In the genomic region with DNA sequence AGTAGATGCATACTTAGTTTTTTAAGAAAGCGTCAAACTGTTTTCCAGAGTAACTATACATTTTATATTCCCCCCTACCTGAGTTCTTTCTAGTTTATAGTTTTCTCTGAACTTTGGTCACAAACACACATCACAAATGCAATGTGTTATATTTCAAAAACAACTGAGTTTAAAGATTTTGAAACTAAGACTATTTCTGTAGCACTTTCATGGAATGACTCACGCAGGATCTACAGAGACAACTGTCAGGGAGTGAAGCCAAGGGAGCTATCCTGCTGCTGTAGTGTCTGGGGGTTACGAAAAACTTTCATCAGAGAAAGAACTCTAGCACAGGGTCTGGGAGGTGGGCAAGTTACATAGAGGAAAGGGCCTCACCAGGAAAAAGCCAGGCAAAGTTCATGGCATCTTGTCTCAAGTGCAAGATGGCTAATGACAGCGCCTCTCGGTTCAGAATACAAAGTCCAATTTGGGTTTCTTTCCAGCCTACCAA, we compare ENCODE assay signal across 19 cellular contexts.
A peak's percentile ranks its signal among the peaks of the same experiment; 100 is the strongest.
DNase-seq lines count a peak whose midpoint lies in the region; ATAC-seq, FAIRE-seq and TF ChIP-seq lines count a peak whose summit lies in the region.
"Had no signal": no experiment of that assay in that cellular context is flagged by ENCODE, and none has a peak within 500 bp of the region (broad histone marks: within the 10 kb centered on the region; RNA-seq: fewer than 3 reads in every experiment).

No MANE protein-coding gene starts in this region.

- H3K36me3 ChIP-seq in CD4-positive, alpha-beta memory T cell (ENCODE audit: insufficient read depth, low read length) = peaks cover 53% of the 10 kb centered on the region
- H3K36me3 ChIP-seq in mesenchymal stem cell (ENCODE audit: control insufficient read depth in 1 of 2, insufficient read depth in 2 of 2, low read depth in 1 of 2, low read length in 2 of 2) (peaks cover 19 to 26% of the 10 kb centered on the region in 2 experiments), esophagus squamous epithelium (peaks cover 0 to 38% (median 0%) of the 10 kb centered on the region in 3 donors)
- H3K36me3 ChIP-seq: brain microvascular endothelial cell had no signal

- no peak for ATAC-seq in A549
- no peak for ATAC-seq in HG03196 (IDR thresholded peaks at IDR 0.05; ENCODE audit: unreplicated experiment)
- ATAC-seq: GM23338, left lung had no signal

- H3K4me1 Mint-ChIP-seq in CD4-positive, alpha-beta memory T cell = peaks cover 2 to 34% (median 15%) of the 10 kb centered on the region in 4 donors
- H3K4me1 Mint-ChIP-seq in activated naive CD8-positive, alpha-beta T cell treated with anti-CD3 and anti-CD28 coated beads for 36 hours = peaks cover 31% of the 10 kb centered on the region
- H3K4me1 Mint-ChIP-seq: neural crest cell had no signal

- no peak overlapping the region for H4K91ac ChIP-seq in mesenchymal stem cell (ENCODE audit: low read length)

- H3K23ac ChIP-seq in mesenchymal stem cell (ENCODE audit: low read length in 2 of 2) = no peak overlapping the region

- no peak overlapping the region for H2BK12ac ChIP-seq in mesenchymal stem cell (ENCODE audit: low read length in 2 of 2)

- H3K27ac ChIP-seq in A549 = no peak overlapping the region
- H3K27ac ChIP-seq in CD4-positive, alpha-beta memory T cell (ENCODE audit: low read depth, low read length) = no peak overlapping the region
- H3K27ac ChIP-seq in mesenchymal stem cell (ENCODE audit: low read length, poor library complexity, severe bottlenecking) = no peak overlapping the region
- peak overlapping the region in 1 of 4 donors; percentile 33 for H3K27ac ChIP-seq in esophagus squamous epithelium
- H3K27ac ChIP-seq: brain microvascular endothelial cell, dorsolateral prefrontal cortex, left lung, suprapubic skin had no signal

- no peak for TF ChIP-seq EP300 in A549 (IDR thresholded peaks at IDR 0.05)

- TF ChIP-seq RAD21 in A549 (conservative IDR thresholded peaks at IDR 0.05 in 1 of 2, IDR thresholded peaks at IDR 0.05 in 1 of 2) = no peak

- H3K27me3 ChIP-seq in CD4-positive, alpha-beta memory T cell (ENCODE audit: insufficient read depth, low read length) = no peaks in the 10 kb centered on the region
- H3K27me3 ChIP-seq in mesenchymal stem cell (ENCODE audit: control insufficient read depth in 1 of 2, insufficient read depth in 1 of 2, low read length in 2 of 2) = no peaks in the 10 kb centered on the region
- H3K27me3 ChIP-seq in esophagus squamous epithelium = no peaks in the 10 kb centered on the region
- H3K27me3 ChIP-seq: brain microvascular endothelial cell, dorsolateral prefrontal cortex, left lung, suprapubic skin had no signal

- peaks cover 44 to 76% of the 10 kb centered on the region in 2 donors for H3K36me3 Mint-ChIP-seq in CD4-positive, alpha-beta memory T cell
- H3K36me3 Mint-ChIP-seq in activated naive CD8-positive, alpha-beta T cell treated with anti-CD3 and anti-CD28 coated beads for 36 hours = peaks cover 37% of the 10 kb centered on the region

- H3K14ac ChIP-seq in mesenchymal stem cell (ENCODE audit: low read length in 2 of 2) = no peak overlapping the region

- peaks cover 28% of the 10 kb centered on the region for H3K4me1 ChIP-seq in A549
- peaks cover 6% of the 10 kb centered on the region for H3K4me1 ChIP-seq in CD4-positive, alpha-beta memory T cell (ENCODE audit: insufficient read depth, low read length)
- H3K4me1 ChIP-seq in mesenchymal stem cell (ENCODE audit: control insufficient read depth, insufficient read depth, low read depth, low read length) = peaks cover 15% of the 10 kb centered on the region
- H3K4me1 ChIP-seq in esophagus squamous epithelium = peaks cover 4 to 60% (median 12%) of the 10 kb centered on the region in 3 donors

- DNase-seq in A549 (ENCODE audit: low read depth in 1 of 2, low spot score in 1 of 2) = no peak
- no peak for DNase-seq in CD4-positive, alpha-beta memory T cell
- no peak for DNase-seq in activated naive CD8-positive, alpha-beta T cell treated with anti-CD3 and anti-CD28 coated beads for 36 hours
- DNase-seq in mesenchymal stem cell = peak; percentile 27
- DNase-seq in erythroblast (lab: John Stamatoyannopoulos, UW) = no peak
- DNase-seq in esophagus squamous epithelium (lab: John Stamatoyannopoulos, UW) = no peak
- DNase-seq: activated CD4-positive, alpha-beta T cell treated with anti-CD3 and anti-CD28 coated beads for 1 hour; brain microvascular endothelial cell; DMS79; dorsolateral prefrontal cortex; left lung; NCI-H2227 treated with DMSO at 0.1 percent for 48 hours; NK-92 treated with Interleukin-12 subunit alpha and Interleukin-12 subunit beta, amount 100 ng/mL, for 24 hours; stimulated activated CD4-positive, alpha-beta T cell treated with anti-CD3 and anti-CD28 coated beads, Interleukin-1b, Interleukin-23, amount 100 ng/mL, for 48 hours had no signal

- FAIRE-seq in A549 (lab: Jason Lieb, UNC) = no peak

- H3K18ac ChIP-seq in mesenchymal stem cell (ENCODE audit: low read depth in 1 of 2, low read length in 2 of 2) = no peak overlapping the region

- H3K4me3 Mint-ChIP-seq in CD4-positive, alpha-beta memory T cell = no peak overlapping the region
- H3K4me3 Mint-ChIP-seq in activated naive CD8-positive, alpha-beta T cell treated with anti-CD3 and anti-CD28 coated beads for 36 hours = no peak overlapping the region
- H3K4me3 Mint-ChIP-seq: B cell, GM23338, neural crest cell had no signal

- no peaks in the 10 kb centered on the region for H3K9me3 Mint-ChIP-seq in CD4-positive, alpha-beta memory T cell
- no peaks in the 10 kb centered on the region for H3K9me3 Mint-ChIP-seq in activated naive CD8-positive, alpha-beta T cell treated with anti-CD3 and anti-CD28 coated beads for 36 hours
- H3K9me3 Mint-ChIP-seq: GM23338, neural crest cell had no signal

- H3K4me2 ChIP-seq in A549 = peak overlapping the region; percentile 22; the same call in 2 of the 3 replicates
- H3K4me2 ChIP-seq in mesenchymal stem cell (ENCODE audit: low read length, poor library complexity, severe bottlenecking) = no peak overlapping the region
- H3K4me2 ChIP-seq: GM23338 had no signal

- H2AFZ ChIP-seq in mesenchymal stem cell (ENCODE audit: low read depth, low read length) = no peak overlapping the region
- H2AFZ ChIP-seq: GM23338 had no signal

- H2BK120ac ChIP-seq in mesenchymal stem cell (ENCODE audit: low read depth, low read length) = no peak overlapping the region

- no peak overlapping the region for H4K8ac ChIP-seq in mesenchymal stem cell (ENCODE audit: low read length)

- no peak overlapping the region for H2AK5ac ChIP-seq in mesenchymal stem cell (ENCODE audit: low read length, severe bottlenecking)

- no peak overlapping the region for H3K4ac ChIP-seq in mesenchymal stem cell (ENCODE audit: low read depth in 1 of 2, low read length in 2 of 2)

- no peaks in the 10 kb centered on the region for H3K9me3 ChIP-seq in A549
- no peaks in the 10 kb centered on the region for H3K9me3 ChIP-seq in CD4-positive, alpha-beta memory T cell (ENCODE audit: control insufficient read depth in 1 of 2, low read length in 2 of 2)
- no peaks in the 10 kb centered on the region for H3K9me3 ChIP-seq in mesenchymal stem cell (ENCODE audit: control insufficient read depth, low read length)
- no peaks in the 10 kb centered on the region for H3K9me3 ChIP-seq in esophagus squamous epithelium
- H3K9me3 ChIP-seq: left lung, suprapubic skin had no signal

- TF ChIP-seq CTCF in A549 (IDR thresholded peaks at IDR 0.05) (no peak), esophagus squamous epithelium (IDR thresholded peaks at IDR 0.05) (no peak)

- peaks cover 31% of the 10 kb centered on the region for H3K79me1 ChIP-seq in mesenchymal stem cell (replicated peaks; ENCODE audit: low read length, poor library complexity, severe bottlenecking)

- no peak overlapping the region for H3K9ac ChIP-seq in mesenchymal stem cell (ENCODE audit: low read length)

- TF ChIP-seq POLR2A in A549 (IDR thresholded peaks at IDR 0.05; ENCODE audit: low read length) (no peak), erythroblast (IDR thresholded peaks at IDR 0.05; ENCODE audit: low read length) (no peak), esophagus squamous epithelium (IDR thresholded peaks at IDR 0.05) (no peak)

- H2BK15ac ChIP-seq in mesenchymal stem cell (ENCODE audit: low read depth, poor library complexity, severe bottlenecking) = no peak overlapping the region

- no peak overlapping the region for H2BK5ac ChIP-seq in mesenchymal stem cell (ENCODE audit: low read depth, low read length, poor library complexity, severe bottlenecking)

- no peaks in the 10 kb centered on the region for H3K27me3 Mint-ChIP-seq in CD4-positive, alpha-beta memory T cell
- no peaks in the 10 kb centered on the region for H3K27me3 Mint-ChIP-seq in activated naive CD8-positive, alpha-beta T cell treated with anti-CD3 and anti-CD28 coated beads for 36 hours
- H3K27me3 Mint-ChIP-seq: B cell had no signal

- H3K27ac Mint-ChIP-seq in CD4-positive, alpha-beta memory T cell = peak overlapping the region; percentile 13 to 85 (median 72)
- H3K27ac Mint-ChIP-seq in activated naive CD8-positive, alpha-beta T cell treated with anti-CD3 and anti-CD28 coated beads for 36 hours = peak overlapping the region; percentile 39
- H3K27ac Mint-ChIP-seq: B cell, GM23338 had no signal

- 86% methylated on average over 5 of the region's 5 CpGs for WGBS in A549 (ENCODE audit: missing lambda C conversion rate)
- WGBS in mesenchymal stem cell = 96% methylated on average over 4 of the region's 5 CpGs
- WGBS in esophagus squamous epithelium, 2 donors = 69 to 81% methylated on average over 5 of the region's 5 CpGs

- intact Hi-C loops in CD4-positive, alpha-beta memory T cell (cut with micrococcal nuclease) = no loop called here
- intact Hi-C loops in esophagus squamous epithelium (cut with DNase I) = no loop called here

- H3K4me3 ChIP-seq in A549 (no peak overlapping the region), mesenchymal stem cell (ENCODE audit: insufficient read depth in 1 of 2, low read depth in 1 of 2, low read length in 2 of 2) (no peak overlapping the region), esophagus squamous epithelium (no peak overlapping the region)
- H3K4me3 ChIP-seq in CD4-positive, alpha-beta memory T cell (ENCODE audit: low read length in 2 of 2) = no peak overlapping the region
- H3K4me3 ChIP-seq: dorsolateral prefrontal cortex, GM23338, left lung, suprapubic skin had no signal

- CTCF ChIA-PET in A549 (lab: Yijun Ruan, JAX) = interaction anchor here (1.0 kb wide), 1 partner anchor 22 kb away, joined by 3 read pairs; no protein-coding TSS in a partner anchor
- CTCF ChIA-PET in CD4-positive, alpha-beta memory T cell (lab: Charles Lee; ENCODE audit: partially characterized antibody) = interaction anchor here (0.7 kb wide), 1 partner anchor 32 kb away, joined by 3 read pairs; no protein-coding TSS in a partner anchor

- POLR2A ChIA-PET in A549 (lab: Yijun Ruan, JAX) = no interaction called here
- POLR2A ChIA-PET in CD4-positive, alpha-beta memory T cell (lab: Charles Lee; ENCODE audit: partially characterized antibody) = interaction anchor here (1.6 kb wide), 1 partner anchor 33 kb away, joined by 6 read pairs; no protein-coding TSS in a partner anchor

TF ChIP-seq in A549, 52 proteins besides CTCF, POLR2A, EP300 and RAD21 (continues in another document):
- TF ChIP-seq FOXS1 (CRISPR knock-in tag; IDR thresholded peaks at IDR 0.05) (no peak), NFE2L2 (conservative IDR thresholded peaks at IDR 0.05; ENCODE audit: low read length) (no peak), FOSB (CRISPR knock-in tag; IDR thresholded peaks at IDR 0.05) (no peak)
